Comparison of ENCODE assay signal across 20 cellular contexts in genomic region chr6:134495203-134495892, GRCh38.
DNase-seq lines count a peak whose midpoint lies in the region; ATAC-seq, FAIRE-seq and TF ChIP-seq lines count a peak whose summit lies in the region.
"Had no signal": no experiment of that assay in that cellular context is flagged by ENCODE, and none has a peak within 500 bp of the region (broad histone marks: within the 10 kb centered on the region; RNA-seq: fewer than 3 reads in every experiment).

No MANE protein-coding gene starts in this region.

- H3K4me1 Mint-ChIP-seq in MCF 10A (ENCODE audit: insufficient read depth, unreplicated experiment) (peaks cover 12% of the 10 kb centered on the region), nephron (no peaks in the 10 kb centered on the region)
- H3K4me1 Mint-ChIP-seq: B cell had no signal

- WGBS in A549 (ENCODE audit: missing lambda C conversion rate): 47% methylated on average over 1 of the region's 1 CpG

- H3K4me2 ChIP-seq in A549: peak overlapping the region; percentile 51

- TF ChIP-seq RAD21 in A549 (conservative IDR thresholded peaks at IDR 0.05 in 1 of 2, IDR thresholded peaks at IDR 0.05 in 1 of 2): no peak

- no peak for TF ChIP-seq EP300 in A549 (IDR thresholded peaks at IDR 0.05)

- H3K27ac ChIP-seq in A549: peak overlapping the region; percentile 61 to 67; a peak in 5 of 6 replicates
- H3K27ac ChIP-seq: SJCRH30 had no signal

- CTCF ChIA-PET in A549 (lab: Yijun Ruan, JAX) (interaction anchor here (0.7 kb wide), 1 partner anchor 14 kb away, joined by 3 read pairs; no protein-coding TSS in a partner anchor), MCF 10A (lab: Yijun Ruan, JAX) (interaction anchor here (0.7 to 0.9 kb wide), 2 partner anchors 25 to 27 kb away, joined by 3 read pairs; no protein-coding TSS in a partner anchor)

- TF ChIP-seq POLR2A in A549 (IDR thresholded peaks at IDR 0.05; ENCODE audit: low read length): no peak

- H3K36me3 Mint-ChIP-seq in MCF 10A (ENCODE audit: insufficient read depth, unreplicated experiment) (no peaks in the 10 kb centered on the region), nephron (ENCODE audit: low read depth) (no peaks in the 10 kb centered on the region)

- BruUV-seq in MCF 10A (replicated peaks; lab: Mats Ljungman, UMichigan): no TSS peak

- H3K9me3 Mint-ChIP-seq in MCF 10A (ENCODE audit: unreplicated experiment): no peaks in the 10 kb centered on the region
- H3K9me3 Mint-ChIP-seq in nephron: peaks cover 6% of the 10 kb centered on the region

- H3K27ac Mint-ChIP-seq in MCF 10A (ENCODE audit: low read depth, unreplicated experiment) (peak overlapping the region; percentile 90), nephron (peak overlapping the region; percentile 52 to 64 (median 59))
- H3K27ac Mint-ChIP-seq: B cell had no signal

- FAIRE-seq in A549 (lab: Jason Lieb, UNC): no peak
- FAIRE-seq: H1, K562 had no signal

- no peaks in the 10 kb centered on the region for H3K27me3 Mint-ChIP-seq in MCF 10A (ENCODE audit: insufficient read depth, unreplicated experiment)
- H3K27me3 Mint-ChIP-seq in nephron (ENCODE audit: low read depth): no peaks in the 10 kb centered on the region
- H3K27me3 Mint-ChIP-seq: B cell had no signal

- intact Hi-C loops in MCF 10A (cut with micrococcal nuclease): no loop called here

- H3K4me1 ChIP-seq in A549: peaks cover 21% of the 10 kb centered on the region
- H3K4me1 ChIP-seq: SJCRH30 had no signal

- H3K4me3 Mint-ChIP-seq in MCF 10A (ENCODE audit: unreplicated experiment) (peak overlapping the region; percentile 15), nephron (no peak overlapping the region)
- H3K4me3 Mint-ChIP-seq: B cell had no signal

- H3K9me3 ChIP-seq in A549: no peaks in the 10 kb centered on the region
- H3K9me3 ChIP-seq: SJCRH30 had no signal

- DNase-seq in A549 (ENCODE audit: low read depth in 1 of 2, low spot score in 1 of 2) (no peak), MCF 10A (ENCODE audit: unreplicated experiment) (peak; percentile 35), fibroblast of gingiva (ENCODE audit: low read depth) (peak; percentile 33), Kasumi-1 (lab: John Stamatoyannopoulos, UW) (no peak), D341Med (ENCODE audit: low spot score) (no peak), cerebellum (ENCODE audit: low spot score) (no peak)
- DNase-seq: 8988T, GF-D8, NCI-H1417 treated with DMSO at 0.1 percent for 48 hours, NCI-H187 treated with DMSO at 0.1 percent for 48 hours, NCI-H2227 treated with DMSO at 0.1 percent for 48 hours, NCI-H510A treated with DMSO at 0.1 percent for 48 hours, NCI-H774, RPMI8226, SJCRH30 had no signal

- no peak overlapping the region for H3K4me3 ChIP-seq in A549
- H3K4me3 ChIP-seq: K562, SJCRH30 had no signal

- no peak for ATAC-seq in A549
- no peak for ATAC-seq in HG03175 (IDR thresholded peaks at IDR 0.05; ENCODE audit: unreplicated experiment)
- ATAC-seq: K562 had no signal

- POLR2A ChIA-PET in A549 (lab: Yijun Ruan, JAX) (no interaction called here), MCF 10A (lab: Yijun Ruan, JAX) (interaction anchor here (0.8 to 2.6 kb wide), 9 partner anchors 14 to 317 kb away, joined by 3 to 11 read pairs (median 4); no protein-coding TSS in a partner anchor)

- no peak for TF ChIP-seq CTCF in A549 (IDR thresholded peaks at IDR 0.05)
- no peak for TF ChIP-seq CTCF in MCF 10A (IDR thresholded peaks at IDR 0.05; ENCODE audit: unreplicated experiment)
- no peak for TF ChIP-seq CTCF in nephron (IDR thresholded peaks at IDR 0.05; ENCODE audit: unreplicated experiment in 3 of 3)

TF ChIP-seq in A549, 52 proteins besides CTCF, POLR2A, EP300 and RAD21:
- TF ChIP-seq ELK1 (IDR thresholded peaks at IDR 0.05; ENCODE audit: low read depth, low read length) (no peak), HOXA7 (CRISPR knock-in tag; IDR thresholded peaks at IDR 0.05) (no peak), PBX3 (IDR thresholded peaks at IDR 0.05) (no peak)
TF ChIP-seq in A549: peak in this region for 0.

Comparison
In these comparisons a context has a peak if more than half of its experiments do, and no peak if none do; other contexts are left out.
1. DNase-seq: peak in MCF 10A (single experiment) and fibroblast of gingiva (single experiment); none in A549 (0 of 2), Kasumi-1 (0 of 2), D341Med (single experiment) and cerebellum (single experiment).